8 cellular contexts compared by ENCODE assay signal in genomic region chr2:197310271-197310939, GRCh38. TPM values are rescaled to one million over a fixed set of nuclear protein-coding genes. Genes with fewer than 3 reads are reported as not detected.
DNase-seq lines count a peak whose midpoint lies in the region; ATAC-seq and TF ChIP-seq lines count a peak whose summit lies in the region.

Gene ANKRD44 (minus strand): TSS chr2:197310780. CDS start chr2:197310604, 176 bp downstream.

- H3K4me3 ChIP-seq in BLaER1 treated with 17β-estradiol and CSF1 and Interleukin-3, amounts not matched to agents 10 nM and 100 nM, result peak within 1 kb of the TSS; percentile 75 to 93 (median 84)
- H3K4me3 ChIP-seq in right lobe of liver, result peak within 1 kb of the TSS; percentile 59 to 67 (median 61)

- H3K27me3 Mint-ChIP-seq in dendritic cell treated with granulocyte-macrophage colony-stimulating factor and Interleukin-4, amounts not matched to agents 40 ng/mL and 50 ng/mL, for 4 days, result peaks cover 1% of the 10 kb centered on the region

- peak within 1 kb of the TSS; percentile 77 to 91 (median 81) for H3K9ac ChIP-seq in BLaER1 treated with 17β-estradiol and CSF1 and Interleukin-3, amounts not matched to agents 10 nM and 100 nM

- peak within 1 kb of the TSS; percentile 92 for H3K4me3 Mint-ChIP-seq in dendritic cell treated with granulocyte-macrophage colony-stimulating factor and Interleukin-4, amounts not matched to agents 40 ng/mL and 50 ng/mL, for 4 days

- H3K4me1 ChIP-seq in BLaER1 treated with 17β-estradiol and CSF1 and Interleukin-3, amounts not matched to agents 10 nM and 100 nM, result peaks cover 15 to 58% (median 48%) of the 10 kb centered on the region in 10 experiments
- peaks cover 0 to 20% (median 0%) of the 10 kb centered on the region in 4 donors for H3K4me1 ChIP-seq in right lobe of liver

- TF ChIP-seq POLR2A in right lobe of liver (IDR thresholded peaks at IDR 0.05), result peak; percentile 92

- peaks cover 27% of the 10 kb centered on the region for H3K36me3 Mint-ChIP-seq in dendritic cell treated with granulocyte-macrophage colony-stimulating factor and Interleukin-4, amounts not matched to agents 40 ng/mL and 50 ng/mL, for 4 days (ENCODE audit: low read depth)

- H3K9me3 ChIP-seq in BLaER1 treated with 17β-estradiol and CSF1 and Interleukin-3, amounts not matched to agents 10 nM and 100 nM (replicated peaks in 1 of 11), result no peaks in the 10 kb centered on the region
- no peaks in the 10 kb centered on the region for H3K9me3 ChIP-seq in right lobe of liver

- intact Hi-C loops in dendritic cell treated with granulocyte-macrophage colony-stimulating factor and Interleukin-4, amounts not matched to agents 40 ng/mL and 50 ng/mL, for 4 days (cut with micrococcal nuclease), result loop anchor here (1.0 to 2.0 kb wide), 2 partner anchors 119 to 196 kb away; no protein-coding TSS in a partner anchor
- intact Hi-C loops in right lobe of liver (cut with DNase I), result loop anchor here (10.0 kb wide), 2 partner anchors 106 to 116 kb away; no protein-coding TSS in a partner anchor

- H3K36me3 ChIP-seq in BLaER1 treated with 17β-estradiol and CSF1 and Interleukin-3, amounts not matched to agents 10 nM and 100 nM, result no peaks in the 10 kb centered on the region
- H3K36me3 ChIP-seq in right lobe of liver, result no peaks in the 10 kb centered on the region

- no peaks in the 10 kb centered on the region for H3K9me3 Mint-ChIP-seq in dendritic cell treated with granulocyte-macrophage colony-stimulating factor and Interleukin-4, amounts not matched to agents 40 ng/mL and 50 ng/mL, for 4 days

- peak within 1 kb of the TSS; percentile 54 to 92 (median 73); a peak in 21 of 22 replicates for H3K27ac ChIP-seq in BLaER1 treated with 17β-estradiol and CSF1 and Interleukin-3, amounts not matched to agents 10 nM and 100 nM
- peak within 1 kb of the TSS; percentile 66 to 94 (median 80) for H3K27ac ChIP-seq in right lobe of liver

- H3K4me1 Mint-ChIP-seq in dendritic cell treated with granulocyte-macrophage colony-stimulating factor and Interleukin-4, amounts not matched to agents 40 ng/mL and 50 ng/mL, for 4 days (ENCODE audit: low read depth), result peaks cover 46% of the 10 kb centered on the region

- WGBS in right lobe of liver (ENCODE audit: insufficient coverage, low coverage, low lambda C conversion rate, missing lambda C conversion rate), result no CpG with 5 or more reads among the region's 93 CpGs

- H4K20me1 ChIP-seq in BLaER1 treated with 17β-estradiol and CSF1 and Interleukin-3, amounts not matched to agents 10 nM and 100 nM, result peaks cover 0 to 9% (median 0%) of the 10 kb centered on the region in 11 experiments; a peak in 2 of 22 replicates

- peak; percentile 28 to 83 (median 54) for TF ChIP-seq CTCF in right lobe of liver (IDR thresholded peaks at IDR 0.05)

- H3K27me3 ChIP-seq in BLaER1 treated with 17β-estradiol and CSF1 and Interleukin-3, amounts not matched to agents 10 nM and 100 nM, result peaks cover 0 to 50% (median 43%) of the 10 kb centered on the region in 11 experiments; a peak in 19 of 22 replicates
- no peaks in the 10 kb centered on the region for H3K27me3 ChIP-seq in right lobe of liver

- ATAC-seq in GM19324 (IDR thresholded peaks at IDR 0.05; ENCODE audit: low FRiP score, unreplicated experiment) (peak; percentile 71), HG03460 (IDR thresholded peaks at IDR 0.05; ENCODE audit: unreplicated experiment) (peak; percentile 61), right lobe of liver (peak; percentile 92 to 99 (median 95))

- DNase-seq in NCI-H748 treated with DMSO at 0.1 percent for 48 hours (lab: John Stamatoyannopoulos, UW) (peak; percentile 83), right lobe of liver (peak; percentile 95 to 97 (median 95))
- peak; percentile 81 to 85 for DNase-seq in activated CD4-positive, alpha-beta T cell treated with anti-CD3 and anti-CD28 coated beads, Interleukin-2, amount 50 U/mL, for 4 hours
- peak; percentile 83 to 87 for DNase-seq in stimulated activated CD4-positive, alpha-beta T cell treated with anti-CD3 and anti-CD28 coated beads, Interleukin-4, amount 100 ng/mL, for 4 hours

- H3K27ac Mint-ChIP-seq in dendritic cell treated with granulocyte-macrophage colony-stimulating factor and Interleukin-4, amounts not matched to agents 40 ng/mL and 50 ng/mL, for 4 days, result peak within 1 kb of the TSS; percentile 95

- peak within 1 kb of the TSS; percentile 89 to 98 (median 93) for H3K4me2 ChIP-seq in BLaER1 treated with 17β-estradiol and CSF1 and Interleukin-3, amounts not matched to agents 10 nM and 100 nM

RNA-seq across cellular contexts. Expression of gene ANKRD44, which starts in this region (rescaled TPM):
- total RNA-seq in right lobe of liver, result 10 to 100 TPM in 4 of 6 experiments, 1 to 10 TPM in 2; 7.9 to 19.5 (median 13.3) TPM

Comparison
In these comparisons a context has a peak if more than half of its experiments do, and no peak if none do; other contexts are left out.
1. Peak in every context shown above with its lines: DNase-seq, ATAC-seq, H3K4me3 ChIP-seq and H3K27ac ChIP-seq.